Comparison of ENCODE assay signal across 8 cellular contexts in genomic region chr9:125240649-125240999, GRCh38. TPM values are rescaled to one million over a fixed set of nuclear protein-coding genes. Genes with fewer than 3 reads are reported as not detected.
A peak's percentile ranks its signal among the peaks of the same experiment; 100 is the strongest.
DNase-seq lines count a peak whose midpoint lies in the region; ATAC-seq and TF ChIP-seq lines count a peak whose summit lies in the region.

No MANE protein-coding gene starts in this region.

- no peaks in the 10 kb centered on the region for H3K9me3 Mint-ChIP-seq in central memory CD8-positive, alpha-beta T cell
- no peaks in the 10 kb centered on the region for H3K9me3 Mint-ChIP-seq in stimulated activated naive CD8-positive, alpha-beta T cell treated with anti-CD3 and anti-CD28 coated beads, Interleukin-15, Interleukin-2, amounts not matched to agents 100 ng/mL and 50 ng/mL, for 24 hours

- H3K36me3 ChIP-seq in lung (ENCODE audit: control insufficient read depth in 2 of 2, insufficient read depth in 2 of 2, low read length in 2 of 2) = peaks cover 15 to 28% of the 10 kb centered on the region in 2 donors

- no peaks in the 10 kb centered on the region for H3K27me3 Mint-ChIP-seq in central memory CD8-positive, alpha-beta T cell
- peaks cover 4% of the 10 kb centered on the region for H3K27me3 Mint-ChIP-seq in stimulated activated naive CD8-positive, alpha-beta T cell treated with anti-CD3 and anti-CD28 coated beads, Interleukin-15, Interleukin-2, amounts not matched to agents 100 ng/mL and 50 ng/mL, for 24 hours

- peak overlapping the region; percentile 99 for H3K27ac Mint-ChIP-seq in central memory CD8-positive, alpha-beta T cell (ENCODE audit: low read depth)
- peak overlapping the region; percentile 99 for H3K27ac Mint-ChIP-seq in stimulated activated naive CD8-positive, alpha-beta T cell treated with anti-CD3 and anti-CD28 coated beads, Interleukin-15, Interleukin-2, amounts not matched to agents 100 ng/mL and 50 ng/mL, for 24 hours

- 0% methylated on average over 33 of the region's 33 CpGs for WGBS in lung, 2 donors

- H3K27me3 ChIP-seq in lung (ENCODE audit: control insufficient read depth, insufficient read depth) = no peaks in the 10 kb centered on the region

- peaks cover 67% of the 10 kb centered on the region for H3K36me3 Mint-ChIP-seq in central memory CD8-positive, alpha-beta T cell (ENCODE audit: insufficient read depth)
- peaks cover 62% of the 10 kb centered on the region for H3K36me3 Mint-ChIP-seq in stimulated activated naive CD8-positive, alpha-beta T cell treated with anti-CD3 and anti-CD28 coated beads, Interleukin-15, Interleukin-2, amounts not matched to agents 100 ng/mL and 50 ng/mL, for 24 hours (ENCODE audit: low read depth)

- peaks cover 11 to 12% of the 10 kb centered on the region in 2 donors for H3K4me1 ChIP-seq in lung (ENCODE audit: control insufficient read depth in 2 of 2, insufficient read depth in 2 of 2, low read length in 2 of 2)

- peak; percentile 11 for ATAC-seq in central memory CD8-positive, alpha-beta T cell (replicated peaks; ENCODE audit: extremely low read depth, poor library complexity, severe bottlenecking)
- ATAC-seq in lung (ENCODE audit: insufficient read depth, low FRiP score) (peak; percentile 15), HG03442 (IDR thresholded peaks at IDR 0.05; ENCODE audit: unreplicated experiment) (no peak)

- DNase-seq in DMS 273 (lab: John Stamatoyannopoulos, UW; ENCODE audit: unreplicated experiment) (peak; percentile 63), DMS 273 treated with DMSO at 0.1 percent for 48 hours (lab: John Stamatoyannopoulos, UW) (no peak), HFF-Myc (ENCODE audit: extremely low read depth, low read depth) (no peak), RPMI8226 (peak; percentile 64), lung (ENCODE audit: low spot score) (peak; percentile 56)
- DNase-seq in central memory CD8-positive, alpha-beta T cell (ENCODE audit: low spot score in 2 of 2) = no peak

- H3K4me3 Mint-ChIP-seq in central memory CD8-positive, alpha-beta T cell = peak overlapping the region; percentile 96
- peak overlapping the region; percentile 99 for H3K4me3 Mint-ChIP-seq in stimulated activated naive CD8-positive, alpha-beta T cell treated with anti-CD3 and anti-CD28 coated beads, Interleukin-15, Interleukin-2, amounts not matched to agents 100 ng/mL and 50 ng/mL, for 24 hours

- no peaks in the 10 kb centered on the region for H3K9me3 ChIP-seq in lung (ENCODE audit: control insufficient read depth in 2 of 2, insufficient read depth in 1 of 2, low read length in 1 of 2)

- peaks cover 43% of the 10 kb centered on the region for H3K4me1 Mint-ChIP-seq in central memory CD8-positive, alpha-beta T cell
- peaks cover 73% of the 10 kb centered on the region for H3K4me1 Mint-ChIP-seq in stimulated activated naive CD8-positive, alpha-beta T cell treated with anti-CD3 and anti-CD28 coated beads, Interleukin-15, Interleukin-2, amounts not matched to agents 100 ng/mL and 50 ng/mL, for 24 hours (ENCODE audit: low read depth)

- peak overlapping the region; percentile 97 for H3K4me3 ChIP-seq in HFF-Myc (replicated peaks; ENCODE audit: low read depth, low read length)
- H3K4me3 ChIP-seq in lung = peak overlapping the region; percentile 98

- TF ChIP-seq CTCF in HFF-Myc (IDR thresholded peaks at IDR 0.05; ENCODE audit: low read depth, low read length, missing control alignments) = no peak
- TF ChIP-seq CTCF in lung (IDR thresholded peaks at IDR 0.05; ENCODE audit: control extremely low read depth, extremely low read depth) = no peak

- peak overlapping the region; percentile 87 to 97 for H3K27ac ChIP-seq in lung (ENCODE audit: low read depth in 1 of 2, low read length in 1 of 2)

RNA-seq across cellular contexts. Expression of gene HSPA5, which starts 0.5 kb away (rescaled TPM):
- total RNA-seq in lung = 100 to 1,000 TPM; 144 to 382 TPM
- 100 to 1,000 TPM; 122 to 431 TPM for polyA plus RNA-seq in lung

RNA-seq across cellular contexts. Expression of gene GAPVD1, which starts 21.0 kb away (rescaled TPM):
- total RNA-seq in lung = 100 to 1,000 TPM in 1 of 2 donors, 10 to 100 TPM in 1; 57.8 to 138 TPM
- 10 to 100 TPM; 10.6 to 12.6 TPM for polyA plus RNA-seq in lung

RNA-seq across cellular contexts. Expression of gene RABEPK, which starts 40.3 kb away (rescaled TPM):
- total RNA-seq in lung = 10 to 100 TPM; 10.4 to 17.8 TPM
- 10 to 100 TPM; 17.7 to 31.0 TPM for polyA plus RNA-seq in lung

RNA-seq across cellular contexts. Expression of gene PPP6C, which starts 51.0 kb away (rescaled TPM):
- 10 to 100 TPM; 27.3 to 37.0 TPM for total RNA-seq in lung
- 10 to 100 TPM; 20.8 to 23.5 TPM for polyA plus RNA-seq in lung

Comparison
In these comparisons a context has a peak if more than half of its experiments do, and no peak if none do; other contexts are left out.
1. DNase-seq: peak in DMS 273 (single experiment), RPMI8226 (single experiment) and lung (single experiment); none in DMS 273 treated with DMSO at 0.1 percent for 48 hours (single experiment), HFF-Myc (single experiment) and central memory CD8-positive, alpha-beta T cell (0 of 2).